21 cellular contexts compared by ENCODE assay signal in genomic region chr2:178677599-178677998, GRCh38.
"Had no signal": no experiment of that assay in that cellular context is flagged by ENCODE, and none has a peak within 500 bp of the region (broad histone marks: within the 10 kb centered on the region; RNA-seq: fewer than 3 reads in every experiment).

No MANE protein-coding gene starts in this region.

- H3K36me3 Mint-ChIP-seq: type B pancreatic cell had no signal

- H3K4me2 ChIP-seq: hepatocyte, smooth muscle cell had no signal

- H3K4me3 ChIP-seq: colonic mucosa, esophagus squamous epithelium, gastroesophageal sphincter, hepatocyte, left ventricle myocardium inferior, lower lobe of right lung, smooth muscle cell, suprapubic skin, thyroid gland had no signal

- H3K27me3 ChIP-seq: colonic mucosa, esophagus squamous epithelium, gastroesophageal sphincter, hepatocyte, suprapubic skin, thyroid gland had no signal

- H3K4me3 Mint-ChIP-seq: naive thymus-derived CD4-positive, alpha-beta T cell; type B pancreatic cell had no signal

- H3K36me3 ChIP-seq: colonic mucosa, esophagus squamous epithelium, gastroesophageal sphincter, suprapubic skin, thyroid gland had no signal

- H3K9me3 ChIP-seq: colonic mucosa, esophagus squamous epithelium, gastroesophageal sphincter, left ventricle myocardium inferior, lower lobe of right lung, suprapubic skin, thyroid gland had no signal

- H3K27ac Mint-ChIP-seq: type B pancreatic cell had no signal

- DNase-seq: colonic mucosa; dermis blood vessel endothelial cell; esophagus squamous epithelium; foreskin fibroblast; kidney; left cardiac atrium; left ventricle myocardium inferior; lower lobe of right lung; mesenchymal stem cell; midbrain; naive thymus-derived CD4-positive, alpha-beta T cell; posterior cingulate gyrus; right cardiac atrium; stimulated activated CD4-positive, alpha-beta T cell treated with anti-CD3 and anti-CD28 coated beads, Interleukin-2, amount 100 ng/mL, for 48 hours; stimulated activated naive CD8-positive, alpha-beta T cell treated with anti-CD3 and anti-CD28 coated beads, Interleukin-15, Interleukin-2, amounts not matched to agents 100 U/mL and 50 U/mL, for 24 hours; thyroid gland had no signal

- H3K27ac ChIP-seq: colonic mucosa, esophagus squamous epithelium, gastroesophageal sphincter, hepatocyte, left ventricle myocardium inferior, lower lobe of right lung, suprapubic skin, thyroid gland had no signal

- H2AFZ ChIP-seq: hepatocyte had no signal

- H3K4me1 ChIP-seq: colonic mucosa, esophagus squamous epithelium, gastroesophageal sphincter, left ventricle myocardium inferior, lower lobe of right lung, suprapubic skin, thyroid gland had no signal

- H3K27me3 Mint-ChIP-seq: naive thymus-derived CD4-positive, alpha-beta T cell; type B pancreatic cell had no signal

- H3K79me2 ChIP-seq: hepatocyte had no signal

- ATAC-seq: gastroesophageal sphincter; left cardiac atrium; lower lobe of right lung; naive thymus-derived CD4-positive, alpha-beta T cell; right cardiac atrium; stimulated activated naive CD8-positive, alpha-beta T cell treated with anti-CD3 and anti-CD28 coated beads, Interleukin-15, Interleukin-2, amounts not matched to agents 100 U/mL and 50 U/mL, for 24 hours had no signal

- H3K9me3 Mint-ChIP-seq: type B pancreatic cell had no signal
